Comparison of ENCODE assay signal across 20 cellular contexts in genomic region chrX:2495595-2495994, GRCh38.
"Had no signal": no experiment of that assay in that cellular context is flagged by ENCODE, and none has a peak within 500 bp of the region (broad histone marks: within the 10 kb centered on the region; RNA-seq: fewer than 3 reads in every experiment).

No MANE protein-coding gene starts in this region.

- H3K27ac Mint-ChIP-seq: activated T-helper 2 cell treated with anti-CD3 and anti-CD28 coated beads, Interferon-gamma antibody, Interleukin-2, Interleukin-4, amounts not matched to agents 10 μg/mL and 5 μg/mL and 100 μg/mL, durations not matched to agents 14 hours and 24 hours and 36 hours; stimulated activated naive CD8-positive, alpha-beta T cell treated with anti-CD3 and anti-CD28 coated beads, Interleukin-15, Interleukin-2, amounts not matched to agents 100 ng/mL and 50 ng/mL, for 24 hours had no signal

- DNase-seq: activated CD4-positive, alpha-beta T cell treated with anti-CD3 and anti-CD28 coated beads for 1 hour; activated CD4-positive, alpha-beta T cell treated with anti-CD3 and anti-CD28 coated beads, Interleukin-2, amount 50 U/mL, for 48 hours; activated naive CD4-positive, alpha-beta T cell treated with anti-CD3 and anti-CD28 coated beads, Interleukin-2, amount 50 U/mL, for 16 hours; activated T-cell treated with anti-CD3 and anti-CD28 coated beads, Interleukin-2, amount 50 U/mL, for 1 hour; central memory CD4-positive, alpha-beta T cell; colonic mucosa; effector CD8-positive, alpha-beta T cell; foreskin melanocyte; left cardiac atrium; lower lobe of right lung; naive B cell; small intestine; stimulated activated CD4-positive, alpha-beta T cell treated with anti-CD3 and anti-CD28 coated beads, Interleukin-4, amount 100 ng/mL, for 4 hours; stimulated activated CD8-positive, alpha-beta memory T cell treated with anti-CD3 and anti-CD28 coated beads, Interleukin-4, amount 100 ng/mL, for 48 hours; T-helper 1 cell; T1000 had no signal

- H3K27me3 Mint-ChIP-seq: naive B cell; stimulated activated naive CD8-positive, alpha-beta T cell treated with anti-CD3 and anti-CD28 coated beads, Interleukin-15, Interleukin-2, amounts not matched to agents 100 ng/mL and 50 ng/mL, for 24 hours had no signal

- H3K9me3 Mint-ChIP-seq: activated T-helper 2 cell treated with anti-CD3 and anti-CD28 coated beads, Interferon-gamma antibody, Interleukin-2, Interleukin-4, amounts not matched to agents 10 μg/mL and 5 μg/mL and 100 μg/mL, durations not matched to agents 14 hours and 24 hours and 36 hours; naive B cell; stimulated activated naive CD8-positive, alpha-beta T cell treated with anti-CD3 and anti-CD28 coated beads, Interleukin-15, Interleukin-2, amounts not matched to agents 100 ng/mL and 50 ng/mL, for 24 hours had no signal

- H3K4me3 Mint-ChIP-seq: stimulated activated naive CD8-positive, alpha-beta T cell treated with anti-CD3 and anti-CD28 coated beads, Interleukin-15, Interleukin-2, amounts not matched to agents 100 ng/mL and 50 ng/mL, for 24 hours had no signal

- H3K27me3 ChIP-seq: colonic mucosa, right atrium auricular region had no signal

- H3K9me3 ChIP-seq: colonic mucosa, lower lobe of right lung, right atrium auricular region had no signal

- H3K4me3 ChIP-seq: colonic mucosa, lower lobe of right lung, right atrium auricular region had no signal

- H3K36me3 Mint-ChIP-seq: naive B cell had no signal

- H3K27ac ChIP-seq: colonic mucosa, lower lobe of right lung, right atrium auricular region had no signal

- ATAC-seq: left cardiac atrium, lower lobe of right lung, SK-N-SH treated with all-trans-retinoic acid at 6 μM for 48 hours had no signal
